Comparison of ENCODE assay signal across 17 cellular contexts in genomic region chr2:138121769-138122661, GRCh38.
DNase-seq lines count a peak whose midpoint lies in the region; TF ChIP-seq lines count a peak whose summit lies in the region.
"Had no signal": no experiment of that assay in that cellular context is flagged by ENCODE, and none has a peak within 500 bp of the region (broad histone marks: within the 10 kb centered on the region; RNA-seq: fewer than 3 reads in every experiment).

No MANE protein-coding gene starts in this region.

- H3K9ac ChIP-seq in smooth muscle cell (ENCODE audit: low read depth), result peak overlapping the region; percentile 33

- no peaks in the 10 kb centered on the region for H3F3A ChIP-seq in smooth muscle cell (ENCODE audit: low read depth)

- no peaks in the 10 kb centered on the region for H3K4me1 Mint-ChIP-seq in chondrocyte (ENCODE audit: low read depth)
- H3K4me1 Mint-ChIP-seq: brain; CD8-positive, alpha-beta memory T cell had no signal

- H3K4me3 Mint-ChIP-seq in chondrocyte (ENCODE audit: unreplicated experiment), result no peak overlapping the region
- H3K4me3 Mint-ChIP-seq: brain; CD8-positive, alpha-beta memory T cell had no signal

- 70% methylated on average over 3 of the region's 3 CpGs for WGBS in smooth muscle cell (ENCODE audit: low lambda C conversion rate)
- 55 to 66% (median 63%) methylated on average over 3 of the region's 3 CpGs for WGBS in spleen, 5 donors

- no peak overlapping the region for H3K27ac Mint-ChIP-seq in chondrocyte (ENCODE audit: unreplicated experiment)
- H3K27ac Mint-ChIP-seq: brain; CD8-positive, alpha-beta memory T cell had no signal

- DNase-seq in SIG-M5 treated with dmso at 0.1 percent for 504 hours (lab: John Stamatoyannopoulos, UW; ENCODE audit: unreplicated experiment), result peak; percentile 38
- no peak for DNase-seq in SIG-M5 (lab: John Stamatoyannopoulos, UW)
- DNase-seq in HT1080 (ENCODE audit: low read depth), result peak; percentile 56
- DNase-seq in smooth muscle cell (lab: John Stamatoyannopoulos, UW; ENCODE audit: unreplicated experiment), result no peak
- DNase-seq in KG1 (lab: John Stamatoyannopoulos, UW), result no peak
- DNase-seq in chondrocyte (ENCODE audit: low spot score), result no peak
- no peak for DNase-seq in spleen
- DNase-seq: activated naive CD4-positive, alpha-beta T cell treated with Interleukin-2 at 50 U/mL for 16 hours; CD8-positive, alpha-beta memory T cell; effector CD4-positive, alpha-beta T cell; foreskin melanocyte; midbrain; NCI-H1417 treated with DMSO at 0.1 percent for 48 hours had no signal

- H3K4me1 ChIP-seq in smooth muscle cell (ENCODE audit: low read depth) (peaks cover 5% of the 10 kb centered on the region), spleen (no peaks in the 10 kb centered on the region)

- no peak overlapping the region for H3K4me3 ChIP-seq in smooth muscle cell
- H3K4me3 ChIP-seq in spleen, result no peak overlapping the region
- H3K4me3 ChIP-seq: A549, SK-N-MC had no signal

- H2AFZ ChIP-seq in smooth muscle cell (ENCODE audit: low read depth), result no peak overlapping the region

- no peaks in the 10 kb centered on the region for H3K79me2 ChIP-seq in smooth muscle cell (ENCODE audit: low read depth)

- H3K9me3 ChIP-seq in smooth muscle cell (replicated peaks; ENCODE audit: low read depth) (no peaks in the 10 kb centered on the region), spleen (no peaks in the 10 kb centered on the region)
- H3K9me3 ChIP-seq: A549 had no signal

- H3K27ac ChIP-seq in VCaP (peak overlapping the region; percentile 14; the same call in 1 of the 2 replicates), smooth muscle cell (ENCODE audit: low read depth) (peak overlapping the region; percentile 95), spleen (no peak overlapping the region)
- H3K27ac ChIP-seq: A549, SK-N-MC had no signal

- H4K20me1 ChIP-seq in smooth muscle cell (ENCODE audit: low read depth), result no peaks in the 10 kb centered on the region

- H3K27me3 Mint-ChIP-seq in chondrocyte (ENCODE audit: low read depth), result peaks cover 12% of the 10 kb centered on the region
- H3K27me3 Mint-ChIP-seq: brain; CD8-positive, alpha-beta memory T cell had no signal

- no peaks in the 10 kb centered on the region for H3K36me3 Mint-ChIP-seq in chondrocyte (ENCODE audit: low read depth)
- H3K36me3 Mint-ChIP-seq: brain; CD8-positive, alpha-beta memory T cell had no signal

- H3K4me2 ChIP-seq in smooth muscle cell, result peak overlapping the region; percentile 33
- H3K4me2 ChIP-seq: A549 had no signal

- intact Hi-C loops in spleen (cut with DNase I; ENCODE audit: low total_unique reads), result no loop called here

- H3K27me3 ChIP-seq in smooth muscle cell (ENCODE audit: low read depth) (no peaks in the 10 kb centered on the region), spleen (replicated peaks in 1 of 7) (no peaks in the 10 kb centered on the region)

- TF ChIP-seq POLR2A in spleen (IDR thresholded peaks at IDR 0.05), result no peak

- no peaks in the 10 kb centered on the region for H3K9me3 Mint-ChIP-seq in chondrocyte (ENCODE audit: low read depth)
- H3K9me3 Mint-ChIP-seq: brain had no signal

- H3K36me3 ChIP-seq in smooth muscle cell (ENCODE audit: low read depth) (no peaks in the 10 kb centered on the region), spleen (no peaks in the 10 kb centered on the region)

- TF ChIP-seq CTCF in VCaP (conservative IDR thresholded peaks at IDR 0.05), result no peak
- no peak for TF ChIP-seq CTCF in smooth muscle cell (IDR thresholded peaks at IDR 0.05; ENCODE audit: borderline replicate concordance, insufficient read depth, poor library complexity, severe bottlenecking)
- no peak for TF ChIP-seq CTCF in chondrocyte (IDR thresholded peaks at IDR 0.05)
- TF ChIP-seq CTCF in spleen (IDR thresholded peaks at IDR 0.05 in 8 of 11, conservative IDR thresholded peaks at IDR 0.05 in 3 of 11), result no peak

Comparison
In these comparisons a context has a peak if more than half of its experiments do, and no peak if none do; other contexts are left out.
1. DNase-seq: peak in SIG-M5 treated with dmso at 0.1 percent for 504 hours (single experiment) and HT1080 (single experiment); none in SIG-M5 (single experiment), smooth muscle cell (single experiment), KG1 (single experiment), chondrocyte (single experiment) and spleen (single experiment).
2. H3K27ac ChIP-seq: peak in VCaP (single experiment) and smooth muscle cell (single experiment); none in spleen (0 of 8).